11 cellular contexts compared by ENCODE assay signal in the genomic region with DNA sequence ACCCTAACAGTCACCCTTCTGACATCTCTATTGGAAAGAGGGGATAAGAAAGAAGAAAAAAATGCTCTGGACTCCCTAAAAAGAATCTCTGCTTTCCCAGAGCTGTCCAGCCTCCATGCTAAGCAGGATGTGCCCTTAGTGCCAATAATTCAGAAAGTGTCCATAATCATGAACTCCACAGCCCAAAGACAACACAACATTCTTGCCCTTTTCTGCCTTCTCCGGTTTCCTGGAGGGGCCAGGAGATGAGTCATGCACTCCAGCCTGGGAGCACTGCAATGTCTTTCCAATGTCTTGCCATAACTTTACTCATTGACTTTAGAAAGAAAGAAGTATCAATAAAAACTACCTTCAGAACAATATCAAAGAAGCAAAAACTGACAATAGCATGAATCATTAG. TPM values are rescaled to one million over a fixed set of nuclear protein-coding genes. Genes with fewer than 3 reads are reported as not detected.
DNase-seq lines count a peak whose midpoint lies in the region; ATAC-seq, FAIRE-seq and TF ChIP-seq lines count a peak whose summit lies in the region.
"Had no signal": no experiment of that assay in that cellular context is flagged by ENCODE, and none has a peak within 500 bp of the region (broad histone marks: within the 10 kb centered on the region; RNA-seq: fewer than 3 reads in every experiment).

No MANE protein-coding gene starts in this region.

- peak overlapping the region; percentile 59 for H3K4me2 ChIP-seq in astrocyte (ENCODE audit: low read length)

- no peak overlapping the region for H2AFZ ChIP-seq in astrocyte (ENCODE audit: low read depth, low read length)

- peak overlapping the region; percentile 5 for H3K27ac Mint-ChIP-seq in activated T-cell treated with anti-CD3 and anti-CD28 coated beads, Interleukin-2, amount 50 U/mL, for 24 hours
- no peak overlapping the region for H3K27ac Mint-ChIP-seq in astrocyte (ENCODE audit: unreplicated experiment)

- TF ChIP-seq CTCF in astrocyte (IDR thresholded peaks at IDR 0.05; ENCODE audit: insufficient read depth, low read depth, low read length) = no peak
- TF ChIP-seq CTCF in left ventricle myocardium inferior (IDR thresholded peaks at IDR 0.05; ENCODE audit: borderline replicate concordance) = no peak
- TF ChIP-seq CTCF in thoracic aorta (IDR thresholded peaks at IDR 0.05) = no peak
- no peak for TF ChIP-seq CTCF in tibial nerve (IDR thresholded peaks at IDR 0.05)

- H3K4me1 Mint-ChIP-seq in activated T-cell treated with anti-CD3 and anti-CD28 coated beads, Interleukin-2, amount 50 U/mL, for 24 hours (ENCODE audit: low read depth) = peaks cover 55% of the 10 kb centered on the region
- peaks cover 65% of the 10 kb centered on the region for H3K4me1 Mint-ChIP-seq in astrocyte (ENCODE audit: low read depth, unreplicated experiment)

- H3K4me3 Mint-ChIP-seq in activated T-cell treated with anti-CD3 and anti-CD28 coated beads, Interleukin-2, amount 50 U/mL, for 24 hours = no peak overlapping the region
- H3K4me3 Mint-ChIP-seq in astrocyte (ENCODE audit: unreplicated experiment) = peak overlapping the region; percentile 40
- H3K4me3 Mint-ChIP-seq: stimulated activated naive CD8-positive, alpha-beta T cell treated with anti-CD3 and anti-CD28 coated beads, Interleukin-15, amount 100 ng/mL, for 72 hours had no signal

- no peak for DNase-seq in activated T-cell treated with anti-CD3 and anti-CD28 coated beads, Interleukin-2, amount 50 U/mL, for 24 hours
- no peak for DNase-seq in activated T-cell treated with anti-CD3 and anti-CD28 coated beads, Interleukin-2, amount 50 U/mL, for 1 hour
- DNase-seq in astrocyte (ENCODE audit: low read depth) = peak; percentile 85
- DNase-seq in left ventricle myocardium inferior = peak; percentile 30
- DNase-seq in thoracic aorta (ENCODE audit: low spot score) = no peak
- no peak for DNase-seq in tibial nerve (ENCODE audit: low spot score in 2 of 2)
- DNase-seq in GDM1 (lab: John Stamatoyannopoulos, UW) = no peak
- DNase-seq: occipital lobe; stimulated activated naive CD8-positive, alpha-beta T cell treated with anti-CD3 and anti-CD28 coated beads, Interleukin-15, amount 100 ng/mL, for 72 hours had no signal

- no peaks in the 10 kb centered on the region for H3K27me3 Mint-ChIP-seq in activated T-cell treated with anti-CD3 and anti-CD28 coated beads, Interleukin-2, amount 50 U/mL, for 24 hours
- H3K27me3 Mint-ChIP-seq in astrocyte (ENCODE audit: low read depth, unreplicated experiment) = no peaks in the 10 kb centered on the region
- H3K27me3 Mint-ChIP-seq: stimulated activated naive CD8-positive, alpha-beta T cell treated with anti-CD3 and anti-CD28 coated beads, Interleukin-15, amount 100 ng/mL, for 72 hours had no signal

- peaks cover 32% of the 10 kb centered on the region for H3K36me3 Mint-ChIP-seq in activated T-cell treated with anti-CD3 and anti-CD28 coated beads, Interleukin-2, amount 50 U/mL, for 24 hours (ENCODE audit: low read depth)
- H3K36me3 Mint-ChIP-seq in astrocyte (ENCODE audit: low read depth, unreplicated experiment) = peaks cover 18% of the 10 kb centered on the region

- 19 to 25% methylated on average over 1 of the region's 1 CpG for WGBS in tibial nerve, 2 donors

- H3K4me1 ChIP-seq in astrocyte (ENCODE audit: insufficient read depth, low read length) = peaks cover 38% of the 10 kb centered on the region
- peaks cover 81% of the 10 kb centered on the region for H3K4me1 ChIP-seq in left ventricle myocardium inferior
- peaks cover 22 to 42% of the 10 kb centered on the region in 2 donors for H3K4me1 ChIP-seq in thoracic aorta (ENCODE audit: control insufficient read depth in 1 of 2, low read depth in 2 of 2)
- H3K4me1 ChIP-seq in tibial nerve = peaks cover 0 to 65% (median 18%) of the 10 kb centered on the region in 4 donors

- H3K27ac ChIP-seq in astrocyte (ENCODE audit: low read depth, low read length) = peak overlapping the region; percentile 67
- H3K27ac ChIP-seq in left ventricle myocardium inferior (replicated peaks) = peak overlapping the region; percentile 66
- peak overlapping the region; percentile 12 to 31 for H3K27ac ChIP-seq in thoracic aorta
- H3K27ac ChIP-seq in tibial nerve = peak overlapping the region in 2 of 4 donors; percentile 38 to 59

- TF ChIP-seq EP300 in tibial nerve (IDR thresholded peaks at IDR 0.05) = peak in 1 of 2 donors; percentile 51

- no peaks in the 10 kb centered on the region for H3K9me3 Mint-ChIP-seq in activated T-cell treated with anti-CD3 and anti-CD28 coated beads, Interleukin-2, amount 50 U/mL, for 24 hours
- no peaks in the 10 kb centered on the region for H3K9me3 Mint-ChIP-seq in astrocyte (ENCODE audit: unreplicated experiment)
- H3K9me3 Mint-ChIP-seq: stimulated activated naive CD8-positive, alpha-beta T cell treated with anti-CD3 and anti-CD28 coated beads, Interleukin-15, amount 100 ng/mL, for 72 hours had no signal

- ATAC-seq in thoracic aorta (ENCODE audit: insufficient number of reproducible peaks, low FRiP score, low read depth) (peak; percentile 67), GM19467 (IDR thresholded peaks at IDR 0.05; ENCODE audit: unreplicated experiment) (no peak)
- ATAC-seq: stimulated activated naive CD8-positive, alpha-beta T cell treated with anti-CD3 and anti-CD28 coated beads, Interleukin-15, amount 100 ng/mL, for 72 hours had no signal

- peaks cover 99% of the 10 kb centered on the region for H4K20me1 ChIP-seq in astrocyte (ENCODE audit: insufficient read depth, low read length)

- no peak for TF ChIP-seq POLR2A in tibial nerve (IDR thresholded peaks at IDR 0.05)

- no peaks in the 10 kb centered on the region for H3K9me3 ChIP-seq in astrocyte (ENCODE audit: insufficient read depth, low read depth, low read length)
- no peaks in the 10 kb centered on the region for H3K9me3 ChIP-seq in left ventricle myocardium inferior (replicated peaks)
- no peaks in the 10 kb centered on the region for H3K9me3 ChIP-seq in thoracic aorta
- H3K9me3 ChIP-seq in tibial nerve = no peaks in the 10 kb centered on the region

- H3K27me3 ChIP-seq in astrocyte (ENCODE audit: insufficient read depth, low read length) (no peaks in the 10 kb centered on the region), left ventricle myocardium inferior (ENCODE audit: low read depth) (no peaks in the 10 kb centered on the region), thoracic aorta (replicated peaks; ENCODE audit: insufficient read depth) (no peaks in the 10 kb centered on the region), tibial nerve (no peaks in the 10 kb centered on the region)

- peak; percentile 65 for FAIRE-seq in astrocyte (lab: Jason Lieb, UNC)
- FAIRE-seq: GM18507 had no signal

- H3K36me3 ChIP-seq in astrocyte (ENCODE audit: insufficient read depth, low read length) = peaks cover 25% of the 10 kb centered on the region
- H3K36me3 ChIP-seq in left ventricle myocardium inferior = peaks cover 23% of the 10 kb centered on the region
- H3K36me3 ChIP-seq in thoracic aorta = peaks cover 12% of the 10 kb centered on the region
- peaks cover 0 to 27% (median 0%) of the 10 kb centered on the region in 3 donors for H3K36me3 ChIP-seq in tibial nerve

- peak overlapping the region; percentile 22 for H3K4me3 ChIP-seq in astrocyte (ENCODE audit: insufficient read depth, low read depth, low read length)
- H3K4me3 ChIP-seq in left ventricle myocardium inferior = no peak overlapping the region
- no peak overlapping the region for H3K4me3 ChIP-seq in thoracic aorta
- no peak overlapping the region for H3K4me3 ChIP-seq in tibial nerve

- H3K9ac ChIP-seq in astrocyte (ENCODE audit: low read length) = peak overlapping the region; percentile 12

- peaks cover 100% of the 10 kb centered on the region for H3K79me2 ChIP-seq in astrocyte (ENCODE audit: insufficient read depth, low read length)

- intact Hi-C loops in left ventricle myocardium inferior (cut with micrococcal nuclease) = no loop called here

RNA-seq across cellular contexts. Expression of a gene that starts 44.0 kb away (rescaled TPM):
- total RNA-seq in astrocyte (76.5 and 81.2 TPM in 2 replicates), left ventricle myocardium inferior (24.2 TPM), thoracic aorta (10 to 100 TPM; 27.2 to 28.3 TPM), tibial nerve (10 to 100 TPM; 25.8 to 55.3 (median 37.1) TPM)

Comparison
In these comparisons a context has a peak if more than half of its experiments do, and no peak if none do; other contexts are left out.
1. DNase-seq: peak in astrocyte (single experiment) and left ventricle myocardium inferior (single experiment); none in activated T-cell treated with anti-CD3 and anti-CD28 coated beads, Interleukin-2, amount 50 U/mL, for 24 hours (single experiment), activated T-cell treated with anti-CD3 and anti-CD28 coated beads, Interleukin-2, amount 50 U/mL, for 1 hour (single experiment), thoracic aorta (single experiment), tibial nerve (0 of 2) and GDM1 (single experiment).